19 cellular contexts compared by ENCODE assay signal in genomic region chr6:130425532-130425931, GRCh38.
"Had no signal": no experiment of that assay in that cellular context is flagged by ENCODE, and none has a peak within 500 bp of the region (broad histone marks: within the 10 kb centered on the region; RNA-seq: fewer than 3 reads in every experiment).

No MANE protein-coding gene starts in this region.

- H3K36me3 ChIP-seq: ascending aorta, right lobe of liver, stomach, upper lobe of right lung had no signal

- H3K27me3 ChIP-seq: ascending aorta, foreskin keratinocyte, right lobe of liver, stomach, testis, upper lobe of right lung had no signal

- H3K4me3 ChIP-seq: ascending aorta, lung, psoas muscle, right lobe of liver, stomach, testis, upper lobe of right lung had no signal

- H3K4me1 ChIP-seq: ascending aorta, psoas muscle, stomach, testis, upper lobe of right lung had no signal

- DNase-seq: activated CD4-positive, alpha-beta T cell treated with anti-CD3 and anti-CD28 coated beads, Interleukin-2, amount 10 ng/mL, durations not matched to agents 7 days and 5 days; activated CD4-positive, CD25-positive, alpha-beta regulatory T cell; activated CD8-positive, alpha-beta memory T cell treated with anti-CD3 and anti-CD28 coated beads for 24 hours; activated naive CD8-positive, alpha-beta T cell treated with anti-CD3 and anti-CD28 coated beads, Interleukin-2, amount 10 ng/mL, durations not matched to agents 7 days and 5 days; erythroblast; foreskin keratinocyte; head of caudate nucleus; left colon; midbrain; psoas muscle; right lobe of liver; stimulated activated CD4-positive, alpha-beta T cell treated with anti-CD3 and anti-CD28 coated beads, Interleukin-1b, Interleukin-23, amount 100 ng/mL, for 48 hours; stomach; T-helper 2 cell; testis; upper lobe of right lung had no signal

- H3K4me1 Mint-ChIP-seq: activated CD4-positive, alpha-beta T cell treated with anti-CD3 and anti-CD28 coated beads, Interleukin-2, amount 10 ng/mL, durations not matched to agents 7 days and 5 days; activated naive CD8-positive, alpha-beta T cell treated with anti-CD3 and anti-CD28 coated beads, Interleukin-2, amount 10 ng/mL, durations not matched to agents 7 days and 5 days had no signal

- ATAC-seq: left colon, psoas muscle, right lobe of liver, upper lobe of right lung had no signal

- H3K4me3 Mint-ChIP-seq: activated CD4-positive, alpha-beta T cell treated with anti-CD3 and anti-CD28 coated beads, Interleukin-2, amount 10 ng/mL, durations not matched to agents 7 days and 5 days; activated naive CD8-positive, alpha-beta T cell treated with anti-CD3 and anti-CD28 coated beads, Interleukin-2, amount 10 ng/mL, durations not matched to agents 7 days and 5 days; activated T-helper 1 cell treated with anti-CD3 and anti-CD28 coated beads, Interleukin-12 subunit alpha, Interleukin-12 subunit beta, Interleukin-2, Interleukin-4 antibody, amounts not matched to agents 30 ng/mL and 10 ng/mL and 1 ng/mL, durations not matched to agents 14 hours and 24 hours and 36 hours had no signal

- H3K9me3 ChIP-seq: ascending aorta, psoas muscle, right lobe of liver, stomach, testis, upper lobe of right lung had no signal

- H3K27ac Mint-ChIP-seq: activated CD4-positive, alpha-beta T cell treated with anti-CD3 and anti-CD28 coated beads, Interleukin-2, amount 10 ng/mL, durations not matched to agents 7 days and 5 days; activated naive CD8-positive, alpha-beta T cell treated with anti-CD3 and anti-CD28 coated beads, Interleukin-2, amount 10 ng/mL, durations not matched to agents 7 days and 5 days; activated T-helper 1 cell treated with anti-CD3 and anti-CD28 coated beads, Interleukin-12 subunit alpha, Interleukin-12 subunit beta, Interleukin-2, Interleukin-4 antibody, amounts not matched to agents 30 ng/mL and 10 ng/mL and 1 ng/mL, durations not matched to agents 14 hours and 24 hours and 36 hours had no signal

- H3K9me3 Mint-ChIP-seq: activated CD4-positive, alpha-beta T cell treated with anti-CD3 and anti-CD28 coated beads, Interleukin-2, amount 10 ng/mL, durations not matched to agents 7 days and 5 days; activated T-helper 1 cell treated with anti-CD3 and anti-CD28 coated beads, Interleukin-12 subunit alpha, Interleukin-12 subunit beta, Interleukin-2, Interleukin-4 antibody, amounts not matched to agents 30 ng/mL and 10 ng/mL and 1 ng/mL, durations not matched to agents 14 hours and 24 hours and 36 hours had no signal

- H3K36me3 Mint-ChIP-seq: activated naive CD8-positive, alpha-beta T cell treated with anti-CD3 and anti-CD28 coated beads, Interleukin-2, amount 10 ng/mL, durations not matched to agents 7 days and 5 days had no signal

- H3K27ac ChIP-seq: ascending aorta, foreskin keratinocyte, psoas muscle, right lobe of liver, stomach, testis, upper lobe of right lung had no signal
